23 cellular contexts compared by ENCODE assay signal in the genomic region with DNA sequence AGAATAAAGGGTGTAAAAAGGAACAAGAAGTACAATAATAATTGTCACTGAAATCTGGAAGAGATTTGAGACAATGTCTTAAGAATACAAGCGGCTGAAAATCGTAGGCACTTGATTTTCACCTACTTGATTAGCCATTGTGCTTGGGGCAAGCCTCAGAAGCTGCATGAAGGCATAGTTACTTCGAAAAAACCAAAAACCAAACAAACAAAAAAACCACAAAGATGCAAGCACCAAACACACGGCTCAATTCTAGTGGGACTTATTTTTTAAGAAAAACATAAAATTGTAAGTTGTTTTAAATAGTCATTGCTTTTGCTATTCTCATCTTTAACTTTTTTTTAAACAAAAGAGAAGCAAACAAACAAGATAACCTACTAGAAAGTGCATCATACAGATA.
A peak's percentile ranks its signal among the peaks of the same experiment; 100 is the strongest.
DNase-seq lines count a peak whose midpoint lies in the region; TF ChIP-seq lines count a peak whose summit lies in the region.
"Had no signal": no experiment of that assay in that cellular context is flagged by ENCODE, and none has a peak within 500 bp of the region (broad histone marks: within the 10 kb centered on the region; RNA-seq: fewer than 3 reads in every experiment).

No MANE protein-coding gene starts in this region.

- H3K9me2 ChIP-seq in MM.1S (replicated peaks; ENCODE audit: insufficient read depth, low read length), result no peaks in the 10 kb centered on the region

- H2AFZ ChIP-seq in KMS-11 (ENCODE audit: low read depth) (peak overlapping the region; percentile 34; the same call in 1 of the 2 replicates), MM.1S (ENCODE audit: low read length) (no peak overlapping the region)

- no peaks in the 10 kb centered on the region for H3K9me3 Mint-ChIP-seq in glutamatergic neuron (ENCODE audit: unreplicated experiment)

- peak overlapping the region; percentile 70 for H3K27ac ChIP-seq in KMS-11
- H3K27ac ChIP-seq in MM.1S (ENCODE audit: low read length), result peak overlapping the region; percentile 11; the same call in 1 of the 2 replicates
- H3K27ac ChIP-seq: A549; BLaER1 treated with 17β-estradiol and CSF1 and Interleukin-3, amounts not matched to agents 10 nM and 100 nM had no signal

- H3K36me3 ChIP-seq in KMS-11 (ENCODE audit: insufficient read depth), result no peaks in the 10 kb centered on the region
- no peaks in the 10 kb centered on the region for H3K36me3 ChIP-seq in MM.1S (replicated peaks; ENCODE audit: insufficient read depth, low read length)
- H3K36me3 ChIP-seq: BE2C; BLaER1 treated with 17β-estradiol and CSF1 and Interleukin-3, amounts not matched to agents 10 nM and 100 nM had no signal

- H3K4me1 ChIP-seq in KMS-11 (ENCODE audit: low read depth, poor library complexity, severe bottlenecking) (peaks cover 52% of the 10 kb centered on the region), MM.1S (ENCODE audit: low read length) (peaks cover 9% of the 10 kb centered on the region; the same call in 1 of the 2 replicates)
- H3K4me1 ChIP-seq: A549, BE2C had no signal

- H3F3A ChIP-seq in MM.1S (ENCODE audit: insufficient read depth, low read length), result no peaks in the 10 kb centered on the region

- H3K4me2 ChIP-seq in KMS-11, result peak overlapping the region; percentile 79
- H3K4me2 ChIP-seq in MM.1S (ENCODE audit: low read depth, low read length), result peak overlapping the region; percentile 18; the same call in 1 of the 2 replicates
- H3K4me2 ChIP-seq: A549; BLaER1 treated with 17β-estradiol and CSF1 and Interleukin-3, amounts not matched to agents 10 nM and 100 nM had no signal

- H3K9me3 ChIP-seq in MM.1S (replicated peaks; ENCODE audit: insufficient read depth, low read length), result no peaks in the 10 kb centered on the region
- H3K9me3 ChIP-seq: A549; BE2C; BLaER1 treated with 17β-estradiol and CSF1 and Interleukin-3, amounts not matched to agents 10 nM and 100 nM had no signal

- DNase-seq in MM.1S (no peak), astrocyte of the cerebellum (ENCODE audit: low read depth) (peak; percentile 4), fibroblast of gingiva (ENCODE audit: low read depth) (peak; percentile 27), glutamatergic neuron (no peak), kidney glomerular epithelial cell (lab: John Stamatoyannopoulos, UW) (no peak), DMS53 (lab: John Stamatoyannopoulos, UW) (no peak)
- DNase-seq in activated T-cell treated with anti-CD3 and anti-CD28 coated beads, Interleukin-2, amount 50 U/mL, for 1 hour, result no peak
- DNase-seq: 8988T; ACHN; AML-193; BE2C; CD4-positive, alpha-beta T cell; CD8-positive, alpha-beta memory T cell; DMS 273 treated with DMSO at 0.1 percent for 48 hours; DMS79 treated with DMSO at 0.1 percent for 48 hours; GF-D8; GOT3; H7; HCEC 1CT had no signal

- H3K4me3 Mint-ChIP-seq in glutamatergic neuron (ENCODE audit: unreplicated experiment), result no peak overlapping the region
- H3K4me3 Mint-ChIP-seq: CD14-positive monocyte; CD4-positive, alpha-beta T cell; CD8-positive, alpha-beta memory T cell had no signal

- TF ChIP-seq CTCF in KMS-11 (conservative IDR thresholded peaks at IDR 0.05; ENCODE audit: low read depth, low read length) (no peak), MM.1S (IDR thresholded peaks at IDR 0.05; ENCODE audit: low read length) (no peak), astrocyte of the cerebellum (IDR thresholded peaks at IDR 0.05; ENCODE audit: low read depth, low read length, missing control alignments) (no peak), glutamatergic neuron (IDR thresholded peaks at IDR 0.05; ENCODE audit: partially characterized antibody, unreplicated experiment) (no peak)

- in situ Hi-C loops in astrocyte of the cerebellum (cut with HindIII; ENCODE audit: low sequenced_read_pairs), result loop anchor here (25.0 kb wide), 1 partner anchor 337 kb away; no protein-coding TSS in a partner anchor

- no peaks in the 10 kb centered on the region for H3K27me3 Mint-ChIP-seq in glutamatergic neuron (ENCODE audit: unreplicated experiment)
- H3K27me3 Mint-ChIP-seq: CD4-positive, alpha-beta T cell had no signal

- H3K27me3 ChIP-seq in KMS-11 (ENCODE audit: insufficient read depth, low read depth) (no peaks in the 10 kb centered on the region), MM.1S (replicated peaks; ENCODE audit: insufficient read depth, low read length) (no peaks in the 10 kb centered on the region)
- H3K27me3 ChIP-seq: BE2C; BLaER1 treated with 17β-estradiol and CSF1 and Interleukin-3, amounts not matched to agents 10 nM and 100 nM had no signal

- H3K4me3 ChIP-seq in KMS-11 (IDR thresholded peaks at IDR 0.05; ENCODE audit: insufficient read depth, low read depth, low read length) (no peak overlapping the region), MM.1S (ENCODE audit: low read length) (no peak overlapping the region), astrocyte of the cerebellum (ENCODE audit: low read depth, low read length) (no peak overlapping the region)
- H3K4me3 ChIP-seq: A549; BLaER1 treated with 17β-estradiol and CSF1 and Interleukin-3, amounts not matched to agents 10 nM and 100 nM had no signal

- H3K9ac ChIP-seq in KMS-11 (peak overlapping the region; percentile 21; the same call in 1 of the 2 replicates), MM.1S (ENCODE audit: low read length) (no peak overlapping the region)
- H3K9ac ChIP-seq: BLaER1 treated with 17β-estradiol and CSF1 and Interleukin-3, amounts not matched to agents 10 nM and 100 nM had no signal

- no peaks in the 10 kb centered on the region for H3K4me1 Mint-ChIP-seq in glutamatergic neuron (ENCODE audit: low read depth, unreplicated experiment)
- H3K4me1 Mint-ChIP-seq: CD8-positive, alpha-beta memory T cell had no signal

- H4K20me1 ChIP-seq in KMS-11 (ENCODE audit: insufficient read depth) (no peaks in the 10 kb centered on the region), MM.1S (ENCODE audit: insufficient read depth, low read length) (no peaks in the 10 kb centered on the region)
- H4K20me1 ChIP-seq: BLaER1 treated with 17β-estradiol and CSF1 and Interleukin-3, amounts not matched to agents 10 nM and 100 nM had no signal

- no peaks in the 10 kb centered on the region for H3K79me2 ChIP-seq in KMS-11 (ENCODE audit: insufficient read depth, low read depth)
- no peaks in the 10 kb centered on the region for H3K79me2 ChIP-seq in MM.1S (ENCODE audit: low read length)

- H3K27ac Mint-ChIP-seq in glutamatergic neuron (ENCODE audit: unreplicated experiment), result no peak overlapping the region
- H3K27ac Mint-ChIP-seq: CD14-positive monocyte; CD4-positive, alpha-beta T cell had no signal

- no peaks in the 10 kb centered on the region for H3K36me3 Mint-ChIP-seq in glutamatergic neuron (ENCODE audit: unreplicated experiment)
- H3K36me3 Mint-ChIP-seq: CD14-positive monocyte; CD8-positive, alpha-beta memory T cell had no signal

Comparison
In these comparisons a context has a peak if more than half of its experiments do, and no peak if none do; other contexts are left out.
1. DNase-seq: peak in astrocyte of the cerebellum (single experiment) and fibroblast of gingiva (single experiment); none in MM.1S (single experiment), glutamatergic neuron (single experiment), kidney glomerular epithelial cell (single experiment), DMS53 (single experiment) and activated T-cell treated with anti-CD3 and anti-CD28 coated beads, Interleukin-2, amount 50 U/mL, for 1 hour (single experiment).